22 cellular contexts compared by ENCODE assay signal in genomic region chr9:124795881-124796415, GRCh38. TPM values are rescaled to one million over a fixed set of nuclear protein-coding genes. Genes with fewer than 3 reads are reported as not detected.
DNase-seq lines count a peak whose midpoint lies in the region; ATAC-seq lines count a peak whose summit lies in the region.
"Had no signal": no experiment of that assay in that cellular context is flagged by ENCODE, and none has a peak within 500 bp of the region (broad histone marks: within the 10 kb centered on the region; RNA-seq: fewer than 3 reads in every experiment).

No MANE protein-coding gene starts in this region.

- intact Hi-C loops in left ventricle myocardium superior (cut with micrococcal nuclease) (no loop called here), posterior vena cava (cut with DNase I) (no loop called here)

- peak; percentile 27 for ATAC-seq in left ventricle myocardium superior
- ATAC-seq: activated CD4-positive, alpha-beta T cell treated with anti-CD3 and anti-CD28 coated beads for 36 hours; foreskin keratinocyte; K562; stimulated activated naive CD8-positive, alpha-beta T cell treated with anti-CD3 and anti-CD28 coated beads, Interleukin-15, Interleukin-2, amounts not matched to agents 100 U/mL and 50 U/mL, for 24 hours had no signal

- no peaks in the 10 kb centered on the region for H3K27me3 ChIP-seq in SJCRH30
- H3K27me3 ChIP-seq: brain microvascular endothelial cell, foreskin keratinocyte had no signal

- no peak overlapping the region for H3K27ac ChIP-seq in SJCRH30
- H3K27ac ChIP-seq: brain microvascular endothelial cell, foreskin keratinocyte had no signal

- peak; percentile 14 for DNase-seq in GDM1 (lab: John Stamatoyannopoulos, UW)
- DNase-seq in astrocyte of the hippocampus (ENCODE audit: low read depth, low spot score): peak; percentile 66
- DNase-seq in left ventricle myocardium superior: peak; percentile 57
- DNase-seq in posterior vena cava (ENCODE audit: low spot score): peak; percentile 81
- no peak for DNase-seq in SJCRH30
- DNase-seq in NCI-H2107 (lab: John Stamatoyannopoulos, UW): no peak
- DNase-seq in activated effector memory CD4-positive, alpha-beta T cell treated with anti-CD3 and anti-CD28 coated beads, Interleukin-2, amount 50 U/mL, for 16 hours: no peak
- DNase-seq in DMS53 treated with DMSO at 0.1 percent for 48 hours (lab: John Stamatoyannopoulos, UW; ENCODE audit: unreplicated experiment): no peak
- DNase-seq: activated CD4-positive, alpha-beta T cell treated with anti-CD3 and anti-CD28 coated beads for 36 hours; activated CD8-positive, alpha-beta memory T cell treated with anti-CD3 and anti-CD28 coated beads, Interleukin-2, amount 50 U/mL, for 48 hours; activated naive CD4-positive, alpha-beta T cell treated with Interleukin-2 at 50 U/mL for 16 hours; brain microvascular endothelial cell; effector memory CD4-positive, alpha-beta T cell; foreskin keratinocyte; NCI-H1092; occipital lobe; SHP77 treated with DMSO at 0.1 percent for 48 hours; stimulated activated naive CD8-positive, alpha-beta T cell treated with anti-CD3 and anti-CD28 coated beads, Interleukin-15, Interleukin-2, amounts not matched to agents 100 U/mL and 50 U/mL, for 24 hours; T-helper 9 cell had no signal

- H3K9me3 ChIP-seq in SJCRH30 (replicated peaks): no peaks in the 10 kb centered on the region

- peaks cover 26% of the 10 kb centered on the region for H3K4me1 ChIP-seq in SJCRH30

- H3K36me3 ChIP-seq in SJCRH30: no peaks in the 10 kb centered on the region
- H3K36me3 ChIP-seq: brain microvascular endothelial cell had no signal

- H3K4me3 ChIP-seq in SJCRH30: no peak overlapping the region
- H3K4me3 ChIP-seq: K562 had no signal

RNA-seq across cellular contexts. Expression of gene OLFML2A, which starts 19.0 kb away (rescaled TPM):
- total RNA-seq in left ventricle myocardium superior (38.0 TPM), posterior vena cava (1 to 10 TPM; 7.8 to 9.1 TPM)
- total RNA-seq in SJCRH30 (2014; rRNA removed; shearing (Covaris generic)): 11.8 and 13.4 TPM in 2 replicates

RNA-seq across cellular contexts. Expression of gene NR6A1, which starts 24.8 kb away (rescaled TPM):
- total RNA-seq in left ventricle myocardium superior: 1.9 TPM
- under 1 TPM; 0.23 to 0.76 TPM for total RNA-seq in posterior vena cava
- total RNA-seq in SJCRH30 (2014; rRNA removed; shearing (Covaris generic)): 5.1 and 6.0 TPM in 2 replicates

RNA-seq across cellular contexts. Expression of gene WDR38, which starts 57.3 kb away (rescaled TPM):
- total RNA-seq in left ventricle myocardium superior (not detected), posterior vena cava (not detected)
- not detected in 2 replicates for total RNA-seq in SJCRH30 (2014; rRNA removed; shearing (Covaris generic))
- total RNA-seq: activated CD4-positive, alpha-beta T cell treated with anti-CD3 and anti-CD28 coated beads for 36 hours; Daoy; foreskin keratinocyte; K562; mononuclear cell; occipital lobe had no signal

Comparison
In these comparisons a context has a peak if more than half of its experiments do, and no peak if none do; other contexts are left out.
1. DNase-seq: peak in GDM1 (single experiment), astrocyte of the hippocampus (single experiment), left ventricle myocardium superior (single experiment) and posterior vena cava (single experiment); none in SJCRH30 (0 of 2), NCI-H2107 (single experiment), activated effector memory CD4-positive, alpha-beta T cell treated with anti-CD3 and anti-CD28 coated beads, Interleukin-2, amount 50 U/mL, for 16 hours (single experiment) and DMS53 treated with DMSO at 0.1 percent for 48 hours (single experiment).